ENCODE assay signal across 11 cellular contexts in genomic region chr9:16133032-16133431, GRCh38.
A peak's percentile ranks its signal among the peaks of the same experiment; 100 is the strongest.
DNase-seq lines count a peak whose midpoint lies in the region; ATAC-seq, FAIRE-seq and TF ChIP-seq lines count a peak whose summit lies in the region.
"Had no signal": no experiment of that assay in that cellular context is flagged by ENCODE, and none has a peak within 500 bp of the region (broad histone marks: within the 10 kb centered on the region; RNA-seq: fewer than 3 reads in every experiment).

No MANE protein-coding gene starts in this region.

- no peak for DNase-seq in A549 (ENCODE audit: low read depth in 1 of 2, low spot score in 1 of 2)
- DNase-seq in DMS53 (lab: John Stamatoyannopoulos, UW), result peak; percentile 71
- DNase-seq in NCI-H526 treated with DMSO at 0.1 percent for 48 hours (lab: John Stamatoyannopoulos, UW), result peak; percentile 53
- DNase-seq in left colon, result no peak
- DNase-seq in T-helper 1 cell, result no peak
- DNase-seq in CD14-positive monocyte (ENCODE audit: low spot score), result no peak

- H3K9me3 ChIP-seq in A549, result peaks cover 3% of the 10 kb centered on the region; the same call in 1 of the 3 replicates
- H3K9me3 ChIP-seq: SK-N-SH had no signal

- H3K27ac ChIP-seq in A549, result peak overlapping the region in 1 of 2 experiments; percentile 61; a peak in 3 of 6 replicates

- no peak for TF ChIP-seq CTCF in A549 (IDR thresholded peaks at IDR 0.05)
- TF ChIP-seq CTCF in CD14-positive monocyte (IDR thresholded peaks at IDR 0.05), result no peak

- peaks cover 12% of the 10 kb centered on the region for H3K4me1 ChIP-seq in A549

- ATAC-seq in A549 (no peak), left colon (peak; percentile 74), HG02623 (IDR thresholded peaks at IDR 0.05; ENCODE audit: unreplicated experiment) (no peak)

- intact Hi-C loops in left colon (cut with DNase I, micrococcal nuclease), result loop anchor here in 1 of 2 donors (10.0 kb wide), 1 partner anchor 258 kb away; no protein-coding TSS in a partner anchor
- intact Hi-C loops in CD14-positive monocyte (cut with micrococcal nuclease), result no loop called here

- TF ChIP-seq EP300 in A549 (IDR thresholded peaks at IDR 0.05), result no peak

- peaks cover 0 to 2% (median 0%) of the 10 kb centered on the region in 7 donors for H3K9me3 Mint-ChIP-seq in CD14-positive monocyte
- H3K9me3 Mint-ChIP-seq: T-helper 1 cell treated with Interleukin-12 subunit alpha and Interleukin-12 subunit beta and Interleukin-4 antibody, amounts not matched to agents 30 μg/mL and 1 μg/mL, for 36 hours had no signal

- peak overlapping the region; percentile 55; the same call in 2 of the 3 replicates for H3K4me2 ChIP-seq in A549
- H3K4me2 ChIP-seq: SK-N-SH had no signal

- no peak overlapping the region for H3K4me3 ChIP-seq in A549

- no peak for FAIRE-seq in A549 (lab: Jason Lieb, UNC)

- H3K27ac Mint-ChIP-seq in CD14-positive monocyte, result peak overlapping the region in 1 of 7 donors; percentile 40
- H3K27ac Mint-ChIP-seq: CD8-positive, alpha-beta memory T cell; H9; T-helper 1 cell treated with Interleukin-12 subunit alpha and Interleukin-12 subunit beta and Interleukin-4 antibody, amounts not matched to agents 30 μg/mL and 1 μg/mL, for 36 hours had no signal

- CTCF ChIA-PET in A549 (lab: Yijun Ruan, JAX), result interaction anchor here (0.9 to 3.1 kb wide), 21 partner anchors 8 to 266 kb away, joined by 3 to 15 read pairs (median 6); no protein-coding TSS in a partner anchor

- no peak for TF ChIP-seq POLR2A in A549 (IDR thresholded peaks at IDR 0.05; ENCODE audit: low read length)

- H3K36me3 Mint-ChIP-seq in CD14-positive monocyte, result no peaks in the 10 kb centered on the region
- H3K36me3 Mint-ChIP-seq: CD8-positive, alpha-beta memory T cell had no signal

- POLR2A ChIA-PET in A549 (lab: Yijun Ruan, JAX), result no interaction called here

- no peak overlapping the region for H3K4me3 Mint-ChIP-seq in CD14-positive monocyte
- H3K4me3 Mint-ChIP-seq: CD8-positive, alpha-beta memory T cell; H9; T-helper 1 cell treated with Interleukin-12 subunit alpha and Interleukin-12 subunit beta and Interleukin-4 antibody, amounts not matched to agents 30 μg/mL and 1 μg/mL, for 36 hours had no signal

- TF ChIP-seq RAD21 in A549 (conservative IDR thresholded peaks at IDR 0.05 in 1 of 2, IDR thresholded peaks at IDR 0.05 in 1 of 2), result no peak

- H3K27me3 Mint-ChIP-seq in CD14-positive monocyte (ENCODE audit: low read depth in 3 of 3), result peaks cover 0 to 2% (median 0%) of the 10 kb centered on the region in 3 donors

- H3K4me1 Mint-ChIP-seq in CD14-positive monocyte, result peaks cover 5% of the 10 kb centered on the region

TF ChIP-seq in A549, 52 proteins besides CTCF, POLR2A, EP300 and RAD21:
- TF ChIP-seq ZC3H11A (IDR thresholded peaks at IDR 0.05), result no peak
- no peak for TF ChIP-seq E2F6 (IDR thresholded peaks at IDR 0.05; ENCODE audit: borderline replicate concordance, low read depth)
- no peak for TF ChIP-seq CHD2 (IDR thresholded peaks at IDR 0.05; ENCODE audit: low read length, partially characterized antibody)
- no peak for TF ChIP-seq FOXS1 (CRISPR knock-in tag; IDR thresholded peaks at IDR 0.05)
- TF ChIP-seq JUN (IDR thresholded peaks at IDR 0.05), result no peak
- TF ChIP-seq HEYL (CRISPR knock-in tag; IDR thresholded peaks at IDR 0.05), result no peak
- no peak for TF ChIP-seq HDAC2 (IDR thresholded peaks at IDR 0.05)
- TF ChIP-seq ATOH8 (CRISPR knock-in tag; IDR thresholded peaks at IDR 0.05; ENCODE audit: low read depth), result no peak
- TF ChIP-seq CHD4 (IDR thresholded peaks at IDR 0.05; ENCODE audit: borderline replicate concordance), result no peak
- TF ChIP-seq RFX5 (IDR thresholded peaks at IDR 0.05), result no peak
- TF ChIP-seq MAFK (IDR thresholded peaks at IDR 0.05; ENCODE audit: partially characterized antibody), result no peak
- no peak for TF ChIP-seq HOXA7 (CRISPR knock-in tag; IDR thresholded peaks at IDR 0.05)
- TF ChIP-seq HOXB5 (CRISPR knock-in tag; IDR thresholded peaks at IDR 0.05), result no peak
- no peak for TF ChIP-seq NFE2L2 (conservative IDR thresholded peaks at IDR 0.05; ENCODE audit: low read length)
- TF ChIP-seq NR3C1 (IDR thresholded peaks at IDR 0.05), result no peak

Comparison
In these comparisons a context has a peak if more than half of its experiments do, and no peak if none do; other contexts are left out.
1. DNase-seq: peak in DMS53 (single experiment) and NCI-H526 treated with DMSO at 0.1 percent for 48 hours (single experiment); none in A549 (0 of 2), left colon (0 of 2), T-helper 1 cell (0 of 5) and CD14-positive monocyte (single experiment).